ENCODE assay signal across 11 cellular contexts in the genomic region with DNA sequence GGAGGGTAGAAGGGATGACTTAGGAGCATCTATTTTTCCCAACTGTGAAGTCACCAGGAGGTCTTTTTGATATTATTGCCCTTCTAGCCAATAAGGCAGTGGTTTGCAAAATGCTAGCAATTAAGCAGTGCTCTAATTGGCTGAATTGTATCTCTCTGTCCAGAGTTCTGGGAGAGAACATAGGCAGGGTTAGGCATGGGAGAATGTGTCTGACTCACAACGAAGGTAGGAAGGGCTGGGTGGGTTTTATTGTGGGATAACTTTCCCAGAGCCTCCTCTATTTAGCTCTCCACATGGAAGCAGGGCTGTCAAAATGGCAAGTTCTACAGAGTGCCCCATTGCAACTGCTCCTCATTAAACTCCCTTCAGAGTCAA.
A peak's percentile ranks its signal among the peaks of the same experiment; 100 is the strongest.
DNase-seq lines count a peak whose midpoint lies in the region; ATAC-seq and TF ChIP-seq lines count a peak whose summit lies in the region.
"Had no signal": no experiment of that assay in that cellular context is flagged by ENCODE, and none has a peak within 500 bp of the region (broad histone marks: within the 10 kb centered on the region; RNA-seq: fewer than 3 reads in every experiment).

No MANE protein-coding gene starts in this region.

- H3K4me1 ChIP-seq in OCI-LY7 (ENCODE audit: insufficient read depth, low read length, poor library complexity, severe bottlenecking): peaks cover 33% of the 10 kb centered on the region

- no peaks in the 10 kb centered on the region for H3K79me2 ChIP-seq in OCI-LY7 (ENCODE audit: insufficient read depth, low read depth, low read length)

- POLR2A ChIA-PET in OCI-LY7 (lab: Charles Lee): interaction anchor here (1.4 to 5.2 kb wide), 5 partner anchors 9 to 22 kb away, joined by 4 to 44 read pairs (median 6); no protein-coding TSS in a partner anchor

- CTCF ChIA-PET in OCI-LY7 (lab: Charles Lee; ENCODE audit: unreplicated experiment): interaction anchor here (1.0 to 2.6 kb wide), 2 partner anchors 8 to 10 kb away, joined by 3 to 15 read pairs; no protein-coding TSS in a partner anchor

- ATAC-seq in GM18508 (IDR thresholded peaks at IDR 0.05; ENCODE audit: insufficient read depth, unreplicated experiment): peak; percentile 3
- ATAC-seq in GM21576 (IDR thresholded peaks at IDR 0.05; ENCODE audit: unreplicated experiment): peak; percentile 7
- peak; percentile 10 for ATAC-seq in HG03521 (IDR thresholded peaks at IDR 0.05; ENCODE audit: unreplicated experiment)
- ATAC-seq in GM18520 (IDR thresholded peaks at IDR 0.05; ENCODE audit: unreplicated experiment): no peak

- no peak overlapping the region for H2AFZ ChIP-seq in OCI-LY7 (ENCODE audit: low read length)

- no peaks in the 10 kb centered on the region for H3K36me3 ChIP-seq in OCI-LY7 (ENCODE audit: insufficient read depth, low read length)

- no peak for TF ChIP-seq POLR2A in erythroblast (IDR thresholded peaks at IDR 0.05; ENCODE audit: low read length)

- H3K27ac ChIP-seq in OCI-LY7 (ENCODE audit: low read depth, low read length, poor library complexity, severe bottlenecking): no peak overlapping the region

- no peak overlapping the region for H3K4me2 ChIP-seq in OCI-LY7 (ENCODE audit: low read length)
- H3K4me2 ChIP-seq: SK-N-SH had no signal

- H3K4me3 ChIP-seq in OCI-LY7 (ENCODE audit: low read depth, low read length, poor library complexity, severe bottlenecking): no peak overlapping the region

- BruUV-seq in OCI-LY7 (replicated peaks; lab: Mats Ljungman, UMichigan): no TSS peak

- no peaks in the 10 kb centered on the region for H3K9me2 ChIP-seq in OCI-LY7 (ENCODE audit: insufficient read depth, low read length)
- H3K9me2 ChIP-seq: SK-N-SH had no signal

- DNase-seq in islet precursor cell (peak; percentile 27), OCI-LY7 (ENCODE audit: low spot score) (no peak), erythroblast (lab: John Stamatoyannopoulos, UW) (no peak)
- no peak for DNase-seq in activated effector memory CD4-positive, alpha-beta T cell treated with anti-CD3 and anti-CD28 coated beads, Interleukin-2, amount 50 U/mL, for 16 hours
- DNase-seq: left ventricle myocardium superior, NCI-H2029, SK-N-SH had no signal

- no peak for TF ChIP-seq CTCF in OCI-LY7 (conservative IDR thresholded peaks at IDR 0.05; ENCODE audit: low read length)

- intact Hi-C loops in OCI-LY7 (cut with micrococcal nuclease; ENCODE audit: unreplicated experiment): no loop called here

- H4K20me1 ChIP-seq in OCI-LY7 (ENCODE audit: insufficient read depth, low read length): no peaks in the 10 kb centered on the region

- no peaks in the 10 kb centered on the region for H3K9me3 ChIP-seq in OCI-LY7 (ENCODE audit: low read length)
- H3K9me3 ChIP-seq: SK-N-SH had no signal
